ENCODE assay signal across 24 cellular contexts in genomic region chr6:30640481-30640880, GRCh38. TPM values are rescaled to one million over a fixed set of nuclear protein-coding genes. Genes with fewer than 3 reads are reported as not detected.
A peak's percentile ranks its signal among the peaks of the same experiment; 100 is the strongest.
DNase-seq lines count a peak whose midpoint lies in the region; ATAC-seq and TF ChIP-seq lines count a peak whose summit lies in the region.
"Had no signal": no experiment of that assay in that cellular context is flagged by ENCODE, and none has a peak within 500 bp of the region (broad histone marks: within the 10 kb centered on the region; RNA-seq: fewer than 3 reads in every experiment).

No MANE protein-coding gene starts in this region.

- DNase-seq in DMS 273 (lab: John Stamatoyannopoulos, UW; ENCODE audit: unreplicated experiment) (peak; percentile 35), DMS 273 treated with DMSO at 0.1 percent for 48 hours (lab: John Stamatoyannopoulos, UW) (no peak), right lobe of liver (no peak), HAP-1 (ENCODE audit: low spot score in 2 of 2) (no peak), NCI-H1092 (lab: John Stamatoyannopoulos, UW) (no peak), HPDE6-E6E7 (ENCODE audit: extremely low spot score) (no peak)
- DNase-seq: adrenal gland; BE2C; cortex of kidney; foreskin melanocyte; GOT3; hippocampal formation; islet precursor cell; natural killer cell; NCI-H1694 treated with DMSO at 0.1 percent for 48 hours; NCI-H446; NK-92 treated with Interleukin-12 subunit alpha and Interleukin-12 subunit beta, amount 100 ng/mL, for 24 hours; RPMI8226; stimulated activated naive CD4-positive, alpha-beta T cell treated with Interleukin-2 at 50 U/mL for 16 hours; transverse colon had no signal

- H3K27me3 ChIP-seq in right lobe of liver (no peaks in the 10 kb centered on the region), HAP-1 (ENCODE audit: low read depth) (no peaks in the 10 kb centered on the region)
- H3K27me3 ChIP-seq: adrenal gland, BE2C, breast epithelium, transverse colon had no signal

- H3K4me1 ChIP-seq in right lobe of liver (peaks cover 0 to 10% (median 0%) of the 10 kb centered on the region in 4 donors), HAP-1 (no peaks in the 10 kb centered on the region)
- H3K4me1 ChIP-seq: adrenal gland, BE2C, breast epithelium had no signal

- peak; percentile 75 to 83 (median 81) for ATAC-seq in right lobe of liver
- ATAC-seq: natural killer cell had no signal

- peaks cover 57% of the 10 kb centered on the region; the same call in 1 of the 2 replicates for H3K36me3 ChIP-seq in KOPT-K1 (ENCODE audit: insufficient read depth, low read length)
- no peaks in the 10 kb centered on the region for H3K36me3 ChIP-seq in right lobe of liver
- peaks cover 21% of the 10 kb centered on the region for H3K36me3 ChIP-seq in HAP-1 (replicated peaks)
- H3K36me3 ChIP-seq: BE2C, breast epithelium had no signal

- TF ChIP-seq CTCF in VCaP (conservative IDR thresholded peaks at IDR 0.05) (peak; percentile 23; the same call in 1 of the 2 replicates), right lobe of liver (IDR thresholded peaks at IDR 0.05) (peak in 3 of 4 donors; percentile 23 to 39 (median 37))

- no peaks in the 10 kb centered on the region for H3K9me3 ChIP-seq in KOPT-K1 (ENCODE audit: insufficient read depth, low read length, poor library complexity, severe bottlenecking)
- H3K9me3 ChIP-seq in right lobe of liver = no peaks in the 10 kb centered on the region
- H3K9me3 ChIP-seq in HAP-1 = no peaks in the 10 kb centered on the region
- H3K9me3 ChIP-seq: adrenal gland, BE2C, breast epithelium, transverse colon had no signal

- H3K4me3 ChIP-seq in right lobe of liver = no peak overlapping the region
- H3K4me3 ChIP-seq in HAP-1 = no peak overlapping the region
- H3K4me3 ChIP-seq: adrenal gland, breast epithelium, transverse colon had no signal

- intact Hi-C loops in right lobe of liver (cut with DNase I) = no loop called here

- H3K27ac ChIP-seq in KOPT-K1 (ENCODE audit: low read depth, low read length, poor library complexity, severe bottlenecking) (peak overlapping the region; percentile 62), VCaP (no peak overlapping the region), right lobe of liver (no peak overlapping the region)
- H3K27ac ChIP-seq: 22Rv1, adrenal gland, breast epithelium, transverse colon had no signal

- 54% methylated on average over 4 of the region's 10 CpGs for WGBS in right lobe of liver (ENCODE audit: insufficient coverage, low coverage, low lambda C conversion rate, missing lambda C conversion rate)

- in situ Hi-C loops in HAP-1 (cut with MboI; ENCODE audit: low sequenced_read_pairs) = no loop called here

- TF ChIP-seq POLR2A in right lobe of liver (IDR thresholded peaks at IDR 0.05) = no peak

RNA-seq across cellular contexts. Expression of gene C6orf136, which starts 6.5 kb away (rescaled TPM):
- 10 to 100 TPM in 4 of 6 experiments, 1 to 10 TPM in 2; 8.2 to 14.1 (median 11.0) TPM for total RNA-seq in right lobe of liver

RNA-seq across cellular contexts. Expression of gene ATAT1, which starts 13.8 kb away (rescaled TPM):
- total RNA-seq in right lobe of liver = 1 to 10 TPM; 2.4 to 6.6 (median 4.4) TPM

RNA-seq across cellular contexts. Expression of gene MRPS18B, which starts 22.8 kb away (rescaled TPM):
- total RNA-seq in right lobe of liver = 10 to 100 TPM; 43.3 to 73.9 (median 56.2) TPM

RNA-seq across cellular contexts. Expression of gene PPP1R10, which starts 23.4 kb away (rescaled TPM):
- 10 to 100 TPM; 19.0 to 45.1 (median 32.4) TPM for total RNA-seq in right lobe of liver

RNA-seq across cellular contexts. Expression of gene DHX16, which starts 32.3 kb away (rescaled TPM):
- 10 to 100 TPM; 12.3 to 17.8 (median 14.4) TPM for total RNA-seq in right lobe of liver
